ENCODE assay signal across 12 cellular contexts in the genomic region with DNA sequence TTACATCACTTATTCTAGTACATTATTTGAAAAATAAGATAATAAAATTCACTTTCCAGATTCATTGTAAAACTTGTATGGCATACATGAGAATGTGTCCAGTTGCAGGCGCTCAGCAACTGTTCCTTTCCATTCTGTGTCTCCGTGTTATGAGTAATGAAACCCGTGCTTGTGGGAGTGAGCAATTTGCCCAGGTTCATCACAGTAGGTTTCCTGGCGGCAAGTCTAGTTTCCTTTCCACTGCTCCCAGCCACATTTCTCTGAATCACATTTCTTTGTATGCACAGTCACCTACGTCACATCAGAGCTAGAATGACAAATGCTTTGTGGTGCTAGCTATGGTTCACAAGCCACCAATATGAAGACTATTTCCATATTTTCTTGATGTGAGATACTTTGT. TPM values are rescaled to one million over a fixed set of nuclear protein-coding genes. Genes with fewer than 3 reads are reported as not detected.
DNase-seq lines count a peak whose midpoint lies in the region; TF ChIP-seq lines count a peak whose summit lies in the region.
"Had no signal": no experiment of that assay in that cellular context is flagged by ENCODE, and none has a peak within 500 bp of the region (broad histone marks: within the 10 kb centered on the region; RNA-seq: fewer than 3 reads in every experiment).

No MANE protein-coding gene starts in this region.

- no peak for TF ChIP-seq CTCF in Caco-2 (IDR thresholded peaks at IDR 0.05; ENCODE audit: insufficient read depth in 1 of 2, low read depth in 1 of 2, low read length in 1 of 2, severe bottlenecking in 1 of 2, unreplicated experiment in 1 of 2)
- no peak for TF ChIP-seq CTCF in GM13976 (IDR thresholded peaks at IDR 0.05; ENCODE audit: borderline replicate concordance, control extremely low read depth, extremely low read depth, insufficient read depth, missing control alignments)
- TF ChIP-seq CTCF in ovary (IDR thresholded peaks at IDR 0.05), result no peak

- peaks cover 30% of the 10 kb centered on the region for H3K36me3 Mint-ChIP-seq in Caco-2 (ENCODE audit: insufficient read depth, unreplicated experiment)

- no peaks in the 10 kb centered on the region for H3K9me3 Mint-ChIP-seq in Caco-2 (ENCODE audit: unreplicated experiment)
- H3K9me3 Mint-ChIP-seq: neural progenitor cell had no signal

- H3K27ac Mint-ChIP-seq in Caco-2 (ENCODE audit: unreplicated experiment), result no peak overlapping the region
- H3K27ac Mint-ChIP-seq: neural progenitor cell had no signal

- H3K9me2 ChIP-seq in GM23248 (ENCODE audit: insufficient read depth), result no peaks in the 10 kb centered on the region

- no TSS peak for BruUV-seq in Caco-2 (replicated peaks; lab: Mats Ljungman, UMichigan)

- H3K27ac ChIP-seq in GM23248 (peak overlapping the region; percentile 89), ovary (no peak overlapping the region)
- H3K27ac ChIP-seq: neural progenitor cell, uterus had no signal

- peak; percentile 99 for DNase-seq in GM23248
- DNase-seq in activated CD4-positive, alpha-beta T cell treated with anti-CD3 and anti-CD28 coated beads for 48 hours, result peak; percentile 80
- DNase-seq in cerebellar cortex (ENCODE audit: low spot score), result peak; percentile 11
- peak; percentile 24 to 63 for DNase-seq in stimulated activated CD4-positive, alpha-beta T cell treated with anti-CD3 and anti-CD28 coated beads, Interleukin-4, amount 100 ng/mL, for 4 hours
- no peak for DNase-seq in Caco-2
- DNase-seq in GM13976 (ENCODE audit: low spot score), result no peak
- DNase-seq in 8988T, result no peak
- no peak for DNase-seq in ovary
- DNase-seq: glutamatergic neuron, NCI-H526 treated with DMSO at 0.1 percent for 48 hours, uterus had no signal

- no peak for TF ChIP-seq EP300 in ovary (IDR thresholded peaks at IDR 0.05)

- intact Hi-C loops in Caco-2 (cut with micrococcal nuclease; ENCODE audit: unreplicated experiment) (no loop called here), ovary (cut with DNase I) (no loop called here)

- TF ChIP-seq POLR2A in ovary (IDR thresholded peaks at IDR 0.05), result no peak

- no peaks in the 10 kb centered on the region for H3K27me3 ChIP-seq in GM23248 (replicated peaks; ENCODE audit: insufficient read depth)
- no peaks in the 10 kb centered on the region for H3K27me3 ChIP-seq in Caco-2 (replicated peaks; ENCODE audit: control insufficient read depth, insufficient read depth, low read length)
- H3K27me3 ChIP-seq in ovary, result no peaks in the 10 kb centered on the region
- H3K27me3 ChIP-seq: neural progenitor cell, uterus had no signal

- H3F3A ChIP-seq in GM23248 (ENCODE audit: insufficient read depth), result peaks cover 74% of the 10 kb centered on the region

- H3K4me3 Mint-ChIP-seq in Caco-2 (ENCODE audit: unreplicated experiment), result no peak overlapping the region
- H3K4me3 Mint-ChIP-seq: neural progenitor cell had no signal

- POLR2A ChIA-PET in Caco-2 (lab: Charles Lee), result no interaction called here

- WGBS in GM23248 (ENCODE audit: low coverage in 1 of 2, low lambda C conversion rate in 2 of 2, missing lambda C conversion rate in 2 of 2), 2 experiments, result 15 to 20% methylated on average over 5 of the region's 5 CpGs
- 87 to 91% (median 90%) methylated on average over 5 of the region's 5 CpGs for WGBS in ovary, 3 donors

- H3K9me3 ChIP-seq in GM23248 (ENCODE audit: low read depth) (no peaks in the 10 kb centered on the region), Caco-2 (no peaks in the 10 kb centered on the region), ovary (no peaks in the 10 kb centered on the region)
- H3K9me3 ChIP-seq: uterus had no signal

- no peak overlapping the region for H2AFZ ChIP-seq in GM23248
- H2AFZ ChIP-seq: neural progenitor cell had no signal

- in situ Hi-C loops in GM23248 (cut with MboI), result no loop called here
- in situ Hi-C loops in GM13976 (cut with MboI; ENCODE audit: low sequenced_read_pairs, unreplicated experiment), result no loop called here

- H3K4me1 Mint-ChIP-seq in Caco-2 (ENCODE audit: low read depth, unreplicated experiment), result no peaks in the 10 kb centered on the region
- H3K4me1 Mint-ChIP-seq: neural progenitor cell had no signal

- CTCF ChIA-PET in Caco-2 (lab: Charles Lee), result no interaction called here

- H3K36me3 ChIP-seq in GM23248 (ENCODE audit: low read depth) (peaks cover 25% of the 10 kb centered on the region), Caco-2 (ENCODE audit: control insufficient read depth, insufficient read depth, low read length) (no peaks in the 10 kb centered on the region), ovary (no peaks in the 10 kb centered on the region)
- H3K36me3 ChIP-seq: neural progenitor cell, uterus had no signal

- H3K4me3 ChIP-seq in GM23248 (no peak overlapping the region), Caco-2 (ENCODE audit: low read depth, low read length) (no peak overlapping the region), ovary (no peak overlapping the region)
- H3K4me3 ChIP-seq: neural progenitor cell, uterus had no signal

- peak overlapping the region; percentile 46 for H3K4me2 ChIP-seq in GM23248 (ENCODE audit: unreplicated experiment)
- H3K4me2 ChIP-seq: neural progenitor cell had no signal

- no peaks in the 10 kb centered on the region for H3K27me3 Mint-ChIP-seq in Caco-2 (ENCODE audit: insufficient read depth, unreplicated experiment)

- H3K4me1 ChIP-seq in GM23248 (ENCODE audit: insufficient read depth), result peaks cover 51% of the 10 kb centered on the region
- no peaks in the 10 kb centered on the region for H3K4me1 ChIP-seq in Caco-2
- no peaks in the 10 kb centered on the region for H3K4me1 ChIP-seq in ovary (ENCODE audit: insufficient read depth)
- H3K4me1 ChIP-seq: neural progenitor cell, uterus had no signal

- no peaks in the 10 kb centered on the region for H4K20me1 ChIP-seq in GM23248 (ENCODE audit: insufficient read depth)

- no peaks in the 10 kb centered on the region for H3K79me2 ChIP-seq in GM23248 (ENCODE audit: insufficient read depth)

- peak overlapping the region; percentile 67 for H3K9ac ChIP-seq in GM23248
- H3K9ac ChIP-seq: neural progenitor cell had no signal

RNA-seq across cellular contexts. Expression of gene MOCS2, which starts 39.9 kb away (rescaled TPM):
- 48.1 and 55.9 TPM in 2 replicates for total RNA-seq in GM23248 (2014; rRNA removed; shearing (Covaris generic))
- polyA plus RNA-seq in GM23248 (2016; fragmentation: Nextera tagmentation; extraction: Ambion mirVana) (80.5 and 83.7 TPM in 2 replicates), ovary (10 to 100 TPM; 41.7 to 72.2 TPM)
- total RNA-seq in Caco-2 (2022) (34.8 and 35.9 TPM in 2 replicates), ovary (10 to 100 TPM; 32.9 to 45.5 (median 39.6) TPM)

Comparison
In these comparisons a context has a peak if more than half of its experiments do, and no peak if none do; other contexts are left out.
1. DNase-seq: peak in GM23248 (single experiment), activated CD4-positive, alpha-beta T cell treated with anti-CD3 and anti-CD28 coated beads for 48 hours (single experiment), cerebellar cortex (single experiment) and stimulated activated CD4-positive, alpha-beta T cell treated with anti-CD3 and anti-CD28 coated beads, Interleukin-4, amount 100 ng/mL, for 4 hours (2 of 2); none in Caco-2 (0 of 2), GM13976 (single experiment), 8988T (single experiment) and ovary (0 of 5).